In the genomic region with DNA sequence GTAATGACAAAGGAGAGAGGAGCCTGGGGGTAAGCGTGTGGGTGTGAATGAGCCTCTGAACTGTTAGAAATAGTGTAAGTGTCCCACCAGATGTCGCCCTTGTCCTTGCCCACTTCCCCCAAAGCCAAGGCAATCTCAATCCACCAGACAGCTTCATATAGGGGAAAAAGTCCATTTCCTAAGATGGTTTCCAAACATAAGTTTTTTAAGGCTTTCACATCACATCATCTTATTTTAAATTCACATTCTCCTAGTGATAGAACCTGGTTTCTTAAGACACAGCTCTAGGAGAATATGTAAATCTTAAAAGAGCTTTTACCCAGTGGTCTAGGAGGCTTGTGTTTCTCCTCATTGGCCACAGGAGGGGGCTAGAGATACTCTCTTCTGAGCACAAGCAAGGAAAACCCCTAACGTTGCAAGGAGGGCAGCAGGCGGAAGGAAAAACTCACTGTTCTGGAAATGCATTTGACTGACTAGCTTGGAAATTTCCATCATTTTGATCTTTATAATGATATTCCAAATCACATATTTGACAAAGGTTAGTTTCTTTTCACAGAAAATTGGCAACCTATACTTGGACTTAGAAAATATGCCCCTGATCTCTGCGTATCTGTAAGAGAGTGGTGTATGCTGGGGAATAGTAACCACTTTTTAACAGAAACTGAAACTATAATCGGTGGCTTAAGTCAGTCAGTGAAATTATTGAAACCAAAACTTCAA, we compare ENCODE assay signal across 8 cellular contexts. TPM values are rescaled to one million over a fixed set of nuclear protein-coding genes. Genes with fewer than 3 reads are reported as not detected.
DNase-seq lines count a peak whose midpoint lies in the region; ATAC-seq and TF ChIP-seq lines count a peak whose summit lies in the region.

No MANE protein-coding gene starts in this region.

- DNase-seq in ELR (ENCODE audit: low read depth) = peak; percentile 92
- peak; percentile 91 for DNase-seq in GM23248
- DNase-seq in LHCN-M2 (ENCODE audit: low read depth) = peak; percentile 86
- peak; percentile 82 for DNase-seq in RPMI8226
- peak; percentile 69 for DNase-seq in activated gamma-delta T cell treated with anti-CD3 and anti-CD28 coated beads, Interleukin-2, amount 50 U/mL, for 16 hours (ENCODE audit: low read depth)
- DNase-seq in osteocyte (ENCODE audit: extremely low spot score, unreplicated experiment) = no peak
- peak; percentile 67 for DNase-seq in transverse colon

- no peaks in the 10 kb centered on the region for H3K79me2 ChIP-seq in GM23248 (ENCODE audit: insufficient read depth)

- H3K27ac Mint-ChIP-seq in osteocyte (ENCODE audit: unreplicated experiment) = peak overlapping the region; percentile 78

- peaks cover 3% of the 10 kb centered on the region for H3K36me3 Mint-ChIP-seq in osteocyte (ENCODE audit: unreplicated experiment)

- peak; percentile 68 to 90 (median 79) for TF ChIP-seq CTCF in gastroesophageal sphincter (IDR thresholded peaks at IDR 0.05)
- peak; percentile 95 for TF ChIP-seq CTCF in osteocyte (IDR thresholded peaks at IDR 0.05)
- TF ChIP-seq CTCF in transverse colon (IDR thresholded peaks at IDR 0.05) = peak; percentile 88 to 97 (median 96)

- H3K27me3 ChIP-seq in GM23248 (replicated peaks; ENCODE audit: insufficient read depth) (no peaks in the 10 kb centered on the region), gastroesophageal sphincter (no peaks in the 10 kb centered on the region), transverse colon (no peaks in the 10 kb centered on the region)

- intact Hi-C loops in transverse colon (cut with DNase I; ENCODE audit: low total_unique reads) = loop anchor here (5.0 kb wide), 1 partner anchor 317 kb away; no protein-coding TSS in a partner anchor

- H3K4me3 ChIP-seq in GM23248 = peak overlapping the region; percentile 70
- H3K4me3 ChIP-seq in gastroesophageal sphincter = peak overlapping the region; percentile 47 to 80
- H3K4me3 ChIP-seq in transverse colon = peak overlapping the region; percentile 8 to 44 (median 22)

- H3F3A ChIP-seq in GM23248 (ENCODE audit: insufficient read depth) = peaks cover 16% of the 10 kb centered on the region

- H4K20me1 ChIP-seq in GM23248 (ENCODE audit: insufficient read depth) = no peaks in the 10 kb centered on the region

- peaks cover 49% of the 10 kb centered on the region for H3K27me3 Mint-ChIP-seq in osteocyte (ENCODE audit: unreplicated experiment)

- peak overlapping the region; percentile 86 for H2AFZ ChIP-seq in GM23248

- H3K4me3 Mint-ChIP-seq in osteocyte (ENCODE audit: unreplicated experiment) = peak overlapping the region; percentile 71

- TF ChIP-seq EP300 in gastroesophageal sphincter (IDR thresholded peaks at IDR 0.05) (no peak), transverse colon (IDR thresholded peaks at IDR 0.05; ENCODE audit: low read depth) (no peak)

- in situ Hi-C loops in GM23248 (cut with MboI) = loop anchor here (10.0 to 25.0 kb wide), 3 partner anchors 308 to 458 kb away; a partner anchor contains a TSS
- in situ Hi-C loops in transverse colon (cut with MboI; ENCODE audit: low pct_ligation_motif_present in 1 of 4, low pct_unique_long_range_greater_than_20kb in 1 of 4, low sequenced_read_pairs in 3 of 4) = loop anchor here in 3 of 4 donors (5.0 to 25.0 kb wide), 7 partner anchors 82 to 808 kb away; a partner anchor contains a TSS

- peak overlapping the region; percentile 88 for H3K4me2 ChIP-seq in GM23248 (ENCODE audit: unreplicated experiment)

- peaks cover 13% of the 10 kb centered on the region for H3K4me1 Mint-ChIP-seq in osteocyte (ENCODE audit: unreplicated experiment)

- H3K9me3 Mint-ChIP-seq in osteocyte (ENCODE audit: unreplicated experiment) = peaks cover 5% of the 10 kb centered on the region

- H3K9me3 ChIP-seq in GM23248 (ENCODE audit: low read depth) (no peaks in the 10 kb centered on the region), gastroesophageal sphincter (peaks cover 0 to 10% (median 0%) of the 10 kb centered on the region in 3 donors), transverse colon (no peaks in the 10 kb centered on the region)

- peak overlapping the region; percentile 49 for H3K9ac ChIP-seq in GM23248

- peak overlapping the region; percentile 55 for H3K27ac ChIP-seq in GM23248
- H3K27ac ChIP-seq in gastroesophageal sphincter = peak overlapping the region; percentile 41 to 73 (median 66)
- peak overlapping the region; percentile 68 to 82 (median 72) for H3K27ac ChIP-seq in transverse colon

- H3K9me2 ChIP-seq in GM23248 (ENCODE audit: insufficient read depth) = no peaks in the 10 kb centered on the region

- H3K4me1 ChIP-seq in GM23248 (ENCODE audit: insufficient read depth) (peaks cover 26% of the 10 kb centered on the region), gastroesophageal sphincter (peaks cover 0 to 18% (median 3%) of the 10 kb centered on the region in 3 donors), transverse colon (peaks cover 0 to 9% (median 3%) of the 10 kb centered on the region in 4 donors)

- WGBS in GM23248 (ENCODE audit: low coverage in 1 of 2, low lambda C conversion rate in 2 of 2, missing lambda C conversion rate in 2 of 2), 2 experiments = 8% methylated on average over 6 of the region's 6 CpGs
- 0 to 4% methylated on average over 6 of the region's 6 CpGs for WGBS in gastroesophageal sphincter (ENCODE audit: low coverage in 1 of 2), 2 donors
- 0 to 3% methylated on average over 6 of the region's 6 CpGs for whole genome bisulfite sequencing in transverse colon (ENCODE audit: low coverage in 1 of 2), 2 donors

- TF ChIP-seq POLR2A in gastroesophageal sphincter (IDR thresholded peaks at IDR 0.05) = no peak
- TF ChIP-seq POLR2A in transverse colon (IDR thresholded peaks at IDR 0.05) = no peak

- no peaks in the 10 kb centered on the region for H3K36me3 ChIP-seq in GM23248 (ENCODE audit: low read depth)
- no peaks in the 10 kb centered on the region for H3K36me3 ChIP-seq in gastroesophageal sphincter
- no peaks in the 10 kb centered on the region for H3K36me3 ChIP-seq in transverse colon

- peak; percentile 95 for ATAC-seq in gastroesophageal sphincter

RNA-seq across cellular contexts. Expression of a gene that starts 51.9 kb away (rescaled TPM):
- 0.32 and 1.1 TPM in 2 replicates for total RNA-seq in GM23248 (2014; rRNA removed; shearing (Covaris generic))
- polyA plus RNA-seq in GM23248 (2016; fragmentation: Nextera tagmentation; extraction: Ambion mirVana) = not detected in 2 replicates
- total RNA-seq in LHCN-M2 (2014; rRNA removed) (not detected in 2 replicates), gastroesophageal sphincter (1 to 10 TPM in 1 of 4 donors, under 1 TPM in 2, not detected in 1; 0.13 to 3.3 (median 0.23) TPM), osteocyte (not detected in 2 replicates), transverse colon (10 to 100 TPM in 1 of 4 donors, 1 to 10 TPM in 2, not detected in 1; 3.5 to 10.9 (median 4.1) TPM)
- polyA plus RNA-seq in LHCN-M2 (2012) = not detected

RNA-seq across cellular contexts. Expression of a gene that starts 52.0 kb away (rescaled TPM):
- 1.0 TPM in 1 of 2 replicates, not detected in the other for total RNA-seq in GM23248 (2014; rRNA removed; shearing (Covaris generic))
- 0.25 and 0.31 TPM in 2 replicates for polyA plus RNA-seq in GM23248 (2016; fragmentation: Nextera tagmentation; extraction: Ambion mirVana)
- total RNA-seq in LHCN-M2 (2014; rRNA removed) = 0.06 and 0.34 TPM in 2 replicates
- not detected for polyA plus RNA-seq in LHCN-M2 (2012)
- 1 to 10 TPM in 1 of 4 donors, under 1 TPM in 3; 0.19 to 1.9 (median 0.69) TPM for total RNA-seq in gastroesophageal sphincter
- not detected in 2 replicates for total RNA-seq in osteocyte
- 100 to 1,000 TPM in 2 of 4 donors, 10 to 100 TPM in 2; 15.7 to 133 (median 82.7) TPM for total RNA-seq in transverse colon
